ENCODE assay signal across 8 cellular contexts in the genomic region with DNA sequence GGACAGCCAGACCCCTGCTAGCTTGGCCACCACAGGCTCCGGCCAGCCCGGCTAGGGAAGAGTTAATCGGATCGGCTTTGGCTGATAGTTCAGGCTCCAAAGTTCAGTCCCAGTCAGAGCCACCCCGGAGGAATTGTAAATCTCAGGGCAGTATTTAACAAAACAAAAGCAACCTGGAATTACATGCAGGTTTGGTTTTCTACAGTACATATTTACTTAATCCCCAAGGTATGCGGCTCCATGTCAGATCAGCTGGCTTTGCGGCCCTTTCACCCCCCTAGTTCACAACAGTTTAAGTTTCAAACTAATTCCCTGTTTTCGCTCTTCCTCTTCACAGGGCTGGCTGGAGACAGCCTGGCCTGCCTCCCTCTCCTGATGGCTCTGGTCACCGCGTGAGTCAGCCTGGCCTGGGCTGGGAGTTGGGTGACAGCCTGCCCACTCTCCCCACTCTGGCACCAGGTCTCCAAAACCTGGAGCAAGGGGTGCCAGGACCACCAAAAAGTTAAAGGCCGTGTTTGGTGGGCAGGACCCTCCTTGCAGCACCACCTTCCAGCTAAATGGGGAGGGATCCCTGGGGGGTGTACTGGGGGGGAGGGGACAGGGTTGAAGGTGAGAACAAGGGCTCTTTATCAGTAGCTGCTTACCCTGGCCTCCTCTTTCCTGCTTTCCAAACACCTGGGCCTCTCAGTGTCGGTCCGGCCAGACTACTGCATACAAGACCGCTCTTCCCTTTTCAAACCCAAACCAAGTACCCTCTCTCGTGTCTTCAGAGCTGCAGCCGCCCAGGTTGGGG. TPM values are rescaled to one million over a fixed set of nuclear protein-coding genes. Genes with fewer than 3 reads are reported as not detected.
DNase-seq lines count a peak whose midpoint lies in the region; TF ChIP-seq lines count a peak whose summit lies in the region.

No MANE protein-coding gene starts in this region.

- DNase-seq in CD14-positive monocyte (ENCODE audit: low spot score) = peak; percentile 69
- DNase-seq in HuH-7 (ENCODE audit: low spot score) = peak; percentile 81
- peak; percentile 81 for DNase-seq in hepatocyte (ENCODE audit: low spot score)
- peak; percentile 68 for DNase-seq in renal cortical epithelial cell (ENCODE audit: low read depth)
- DNase-seq in OCI-M2 (lab: John Stamatoyannopoulos, UW; ENCODE audit: unreplicated experiment) = no peak
- DNase-seq in NCI-H1930 (lab: John Stamatoyannopoulos, UW) = no peak
- DNase-seq in HUDEP-2 (lab: John Stamatoyannopoulos, UW; ENCODE audit: unreplicated experiment in 76 of 76) = no peak

- peaks cover 0 to 10% (median 5%) of the 10 kb centered on the region in 7 donors for H3K9me3 Mint-ChIP-seq in CD14-positive monocyte

- H3K79me2 ChIP-seq in hepatocyte = peaks cover 61% of the 10 kb centered on the region

- H3K27me3 ChIP-seq in hepatocyte = no peaks in the 10 kb centered on the region

- H3K27ac ChIP-seq in adipose tissue (ENCODE audit: low read depth, low read length) (peak overlapping the region; percentile 48), hepatocyte (peak overlapping the region; percentile 97)

- H4K20me1 ChIP-seq in hepatocyte (ENCODE audit: insufficient read depth, poor library complexity, severe bottlenecking) = peaks cover 10% of the 10 kb centered on the region

- peaks cover 7 to 21% of the 10 kb centered on the region in 2 donors for H3K36me3 Mint-ChIP-seq in CD14-positive monocyte

- H3K4me1 ChIP-seq in hepatocyte (ENCODE audit: insufficient read depth) = peaks cover 33% of the 10 kb centered on the region

- intact Hi-C loops in CD14-positive monocyte (cut with micrococcal nuclease) = loop anchor here in 1 of 2 donors (1.0 to 2.0 kb wide), 2 partner anchors 11 to 19 kb away; no protein-coding TSS in a partner anchor

- H2AFZ ChIP-seq in hepatocyte = no peak overlapping the region

- H3K4me2 ChIP-seq in hepatocyte = peak overlapping the region; percentile 85

- H3K4me1 Mint-ChIP-seq in CD14-positive monocyte = peaks cover 59% of the 10 kb centered on the region

- peak overlapping the region; percentile 62 for H3K4me3 ChIP-seq in hepatocyte

- WGBS in adipose tissue, 3 donors = 3 to 15% (median 13%) methylated on average over 16 of the region's 16 CpGs
- WGBS in hepatocyte (ENCODE audit: low lambda C conversion rate, missing lambda C conversion rate) = 1% methylated on average over 16 of the region's 16 CpGs

- no peak for TF ChIP-seq CTCF in CD14-positive monocyte (IDR thresholded peaks at IDR 0.05)
- no peak for TF ChIP-seq CTCF in hepatocyte (IDR thresholded peaks at IDR 0.05; ENCODE audit: poor library complexity)

- no peaks in the 10 kb centered on the region for H3K9me3 ChIP-seq in hepatocyte (ENCODE audit: low read depth)

- peak overlapping the region; percentile 96 to 98 for H3K4me3 Mint-ChIP-seq in CD14-positive monocyte

- H3K36me3 ChIP-seq in hepatocyte (replicated peaks; ENCODE audit: insufficient read depth, low read depth) = peaks cover 2% of the 10 kb centered on the region

- no peaks in the 10 kb centered on the region for H3K9me2 ChIP-seq in hepatocyte (replicated peaks; ENCODE audit: insufficient read depth)

- peaks cover 35 to 45% (median 41%) of the 10 kb centered on the region in 3 donors for H3K27me3 Mint-ChIP-seq in CD14-positive monocyte (ENCODE audit: low read depth in 3 of 3)

- peak overlapping the region; percentile 67 to 94 (median 88) for H3K27ac Mint-ChIP-seq in CD14-positive monocyte

RNA-seq across cellular contexts. Expression of a gene that starts 1.9 kb away (rescaled TPM):
- polyA plus RNA-seq in CD14-positive monocyte (under 1 TPM; 0.29 to 0.59 TPM), adipose tissue (100 to 1,000 TPM in 1 of 3 donors, 10 to 100 TPM in 2; 92.1 to 173 (median 96.7) TPM), hepatocyte (75.9 and 84.1 TPM in 2 replicates)
- total RNA-seq in hepatocyte (98.9 and 103 TPM in 2 replicates), renal cortical epithelial cell (28.9 and 66.2 TPM in 2 replicates)

RNA-seq across cellular contexts. Expression of a gene that starts 27.8 kb away (rescaled TPM):
- polyA plus RNA-seq in CD14-positive monocyte = not detected
- 1 to 10 TPM in 1 of 3 donors, not detected in 2; 1.2 TPM for polyA plus RNA-seq in adipose tissue
- 0.20 TPM in 1 of 2 replicates, not detected in the other for total RNA-seq in hepatocyte
- polyA plus RNA-seq in hepatocyte = not detected in 2 replicates
- total RNA-seq in renal cortical epithelial cell = not detected in 2 replicates

Comparison
In these comparisons a context has a peak if more than half of its experiments do, and no peak if none do; other contexts are left out.
1. DNase-seq: peak in CD14-positive monocyte (single experiment), HuH-7 (single experiment), hepatocyte (single experiment) and renal cortical epithelial cell (single experiment); none in OCI-M2 (single experiment), NCI-H1930 (0 of 2) and HUDEP-2 (0 of 76).
2. RNA of a gene that starts 1.9 kb away (polyA plus RNA-seq): 92.1 to 173 TPM in adipose tissue and 75.9 to 84.1 TPM in hepatocyte; 0.29 to 0.59 TPM in CD14-positive monocyte; every median in the first group is over 10 times any median in the second.